ENCODE assay signal across 1 cellular context in the genomic region with DNA sequence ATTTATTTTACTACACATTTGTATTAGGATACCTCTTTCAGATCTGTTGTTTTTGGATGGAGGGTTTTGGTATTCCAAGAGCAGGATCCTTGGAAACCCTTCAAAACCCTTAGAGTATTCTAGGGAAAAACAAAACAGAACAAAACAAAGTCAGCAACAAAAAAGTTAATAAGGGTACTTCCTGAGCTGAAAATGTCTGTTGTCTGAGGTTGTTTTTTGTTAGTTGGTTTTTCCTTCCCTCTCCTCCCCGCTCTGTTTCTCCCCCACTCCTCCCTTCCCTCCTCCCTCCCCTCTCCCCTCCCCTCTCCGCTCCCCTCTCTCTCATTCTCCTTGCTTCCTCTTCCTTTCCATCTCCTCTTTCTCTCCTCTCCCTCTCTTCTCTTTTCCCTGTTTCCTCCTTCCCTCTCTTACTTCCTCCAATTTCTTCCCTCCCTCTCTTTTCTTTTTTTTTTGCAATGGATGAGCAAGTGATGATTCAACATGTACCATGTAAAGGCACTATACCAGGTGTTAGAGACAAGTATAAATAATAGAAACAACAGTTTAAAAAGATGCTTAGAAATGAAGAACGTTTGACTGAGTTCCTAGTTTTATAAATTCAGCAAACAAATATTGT.
TF ChIP-seq lines count a peak whose summit lies in the region.

No MANE protein-coding gene starts in this region.

TF ChIP-seq in WTC11, 78 proteins besides CTCF, POLR2A, EP300 and RAD21 (continued from another document):
- TF ChIP-seq PRDM15 (CRISPR knock-in tag; IDR thresholded peaks at IDR 0.05) (no peak), ZNF232 (CRISPR knock-in tag; IDR thresholded peaks at IDR 0.05) (no peak), ARID4B (CRISPR knock-in tag; IDR thresholded peaks at IDR 0.05; ENCODE audit: borderline replicate concordance) (no peak), ELF4 (CRISPR knock-in tag; IDR thresholded peaks at IDR 0.05; ENCODE audit: low read depth) (no peak), ZNF671 (CRISPR knock-in tag; IDR thresholded peaks at IDR 0.05) (no peak), NFE2L1 (CRISPR knock-in tag; IDR thresholded peaks at IDR 0.05) (no peak), SMAD4 (CRISPR knock-in tag; IDR thresholded peaks at IDR 0.05) (no peak), ZBTB21 (CRISPR knock-in tag; IDR thresholded peaks at IDR 0.05; ENCODE audit: borderline replicate concordance) (no peak), JUN (CRISPR knock-in tag; IDR thresholded peaks at IDR 0.05) (no peak)
- TF ChIP-seq, protein P1, sequence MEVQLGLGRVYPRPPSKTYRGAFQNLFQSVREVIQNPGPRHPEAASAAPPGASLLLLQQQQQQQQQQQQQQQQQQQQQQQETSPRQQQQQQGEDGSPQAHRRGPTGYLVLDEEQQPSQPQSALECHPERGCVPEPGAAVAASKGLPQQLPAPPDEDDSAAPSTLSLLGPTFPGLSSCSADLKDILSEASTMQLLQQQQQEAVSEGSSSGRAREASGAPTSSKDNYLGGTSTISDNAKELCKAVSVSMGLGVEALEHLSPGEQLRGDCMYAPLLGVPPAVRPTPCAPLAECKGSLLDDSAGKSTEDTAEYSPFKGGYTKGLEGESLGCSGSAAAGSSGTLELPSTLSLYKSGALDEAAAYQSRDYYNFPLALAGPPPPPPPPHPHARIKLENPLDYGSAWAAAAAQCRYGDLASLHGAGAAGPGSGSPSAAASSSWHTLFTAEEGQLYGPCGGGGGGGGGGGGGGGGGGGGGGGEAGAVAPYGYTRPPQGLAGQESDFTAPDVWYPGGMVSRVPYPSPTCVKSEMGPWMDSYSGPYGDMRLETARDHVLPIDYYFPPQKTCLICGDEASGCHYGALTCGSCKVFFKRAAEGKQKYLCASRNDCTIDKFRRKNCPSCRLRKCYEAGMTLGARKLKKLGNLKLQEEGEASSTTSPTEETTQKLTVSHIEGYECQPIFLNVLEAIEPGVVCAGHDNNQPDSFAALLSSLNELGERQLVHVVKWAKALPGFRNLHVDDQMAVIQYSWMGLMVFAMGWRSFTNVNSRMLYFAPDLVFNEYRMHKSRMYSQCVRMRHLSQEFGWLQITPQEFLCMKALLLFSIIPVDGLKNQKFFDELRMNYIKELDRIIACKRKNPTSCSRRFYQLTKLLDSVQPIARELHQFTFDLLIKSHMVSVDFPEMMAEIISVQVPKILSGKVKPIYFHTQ (CRISPR knock-in tag; IDR thresholded peaks at IDR 0.05): no peak
- TF ChIP-seq, protein P2, sequence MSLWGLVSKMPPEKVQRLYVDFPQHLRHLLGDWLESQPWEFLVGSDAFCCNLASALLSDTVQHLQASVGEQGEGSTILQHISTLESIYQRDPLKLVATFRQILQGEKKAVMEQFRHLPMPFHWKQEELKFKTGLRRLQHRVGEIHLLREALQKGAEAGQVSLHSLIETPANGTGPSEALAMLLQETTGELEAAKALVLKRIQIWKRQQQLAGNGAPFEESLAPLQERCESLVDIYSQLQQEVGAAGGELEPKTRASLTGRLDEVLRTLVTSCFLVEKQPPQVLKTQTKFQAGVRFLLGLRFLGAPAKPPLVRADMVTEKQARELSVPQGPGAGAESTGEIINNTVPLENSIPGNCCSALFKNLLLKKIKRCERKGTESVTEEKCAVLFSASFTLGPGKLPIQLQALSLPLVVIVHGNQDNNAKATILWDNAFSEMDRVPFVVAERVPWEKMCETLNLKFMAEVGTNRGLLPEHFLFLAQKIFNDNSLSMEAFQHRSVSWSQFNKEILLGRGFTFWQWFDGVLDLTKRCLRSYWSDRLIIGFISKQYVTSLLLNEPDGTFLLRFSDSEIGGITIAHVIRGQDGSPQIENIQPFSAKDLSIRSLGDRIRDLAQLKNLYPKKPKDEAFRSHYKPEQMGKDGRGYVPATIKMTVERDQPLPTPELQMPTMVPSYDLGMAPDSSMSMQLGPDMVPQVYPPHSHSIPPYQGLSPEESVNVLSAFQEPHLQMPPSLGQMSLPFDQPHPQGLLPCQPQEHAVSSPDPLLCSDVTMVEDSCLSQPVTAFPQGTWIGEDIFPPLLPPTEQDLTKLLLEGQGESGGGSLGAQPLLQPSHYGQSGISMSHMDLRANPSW (CRISPR knock-in tag; conservative IDR thresholded peaks at IDR 0.05; ENCODE audit: low read depth): no peak
- TF ChIP-seq, protein P3, sequence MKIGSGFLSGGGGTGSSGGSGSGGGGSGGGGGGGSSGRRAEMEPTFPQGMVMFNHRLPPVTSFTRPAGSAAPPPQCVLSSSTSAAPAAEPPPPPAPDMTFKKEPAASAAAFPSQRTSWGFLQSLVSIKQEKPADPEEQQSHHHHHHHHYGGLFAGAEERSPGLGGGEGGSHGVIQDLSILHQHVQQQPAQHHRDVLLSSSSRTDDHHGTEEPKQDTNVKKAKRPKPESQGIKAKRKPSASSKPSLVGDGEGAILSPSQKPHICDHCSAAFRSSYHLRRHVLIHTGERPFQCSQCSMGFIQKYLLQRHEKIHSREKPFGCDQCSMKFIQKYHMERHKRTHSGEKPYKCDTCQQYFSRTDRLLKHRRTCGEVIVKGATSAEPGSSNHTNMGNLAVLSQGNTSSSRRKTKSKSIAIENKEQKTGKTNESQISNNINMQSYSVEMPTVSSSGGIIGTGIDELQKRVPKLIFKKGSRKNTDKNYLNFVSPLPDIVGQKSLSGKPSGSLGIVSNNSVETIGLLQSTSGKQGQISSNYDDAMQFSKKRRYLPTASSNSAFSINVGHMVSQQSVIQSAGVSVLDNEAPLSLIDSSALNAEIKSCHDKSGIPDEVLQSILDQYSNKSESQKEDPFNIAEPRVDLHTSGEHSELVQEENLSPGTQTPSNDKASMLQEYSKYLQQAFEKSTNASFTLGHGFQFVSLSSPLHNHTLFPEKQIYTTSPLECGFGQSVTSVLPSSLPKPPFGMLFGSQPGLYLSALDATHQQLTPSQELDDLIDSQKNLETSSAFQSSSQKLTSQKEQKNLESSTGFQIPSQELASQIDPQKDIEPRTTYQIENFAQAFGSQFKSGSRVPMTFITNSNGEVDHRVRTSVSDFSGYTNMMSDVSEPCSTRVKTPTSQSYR (CRISPR knock-in tag; IDR thresholded peaks at IDR 0.05): no peak
- TF ChIP-seq, protein P4, sequence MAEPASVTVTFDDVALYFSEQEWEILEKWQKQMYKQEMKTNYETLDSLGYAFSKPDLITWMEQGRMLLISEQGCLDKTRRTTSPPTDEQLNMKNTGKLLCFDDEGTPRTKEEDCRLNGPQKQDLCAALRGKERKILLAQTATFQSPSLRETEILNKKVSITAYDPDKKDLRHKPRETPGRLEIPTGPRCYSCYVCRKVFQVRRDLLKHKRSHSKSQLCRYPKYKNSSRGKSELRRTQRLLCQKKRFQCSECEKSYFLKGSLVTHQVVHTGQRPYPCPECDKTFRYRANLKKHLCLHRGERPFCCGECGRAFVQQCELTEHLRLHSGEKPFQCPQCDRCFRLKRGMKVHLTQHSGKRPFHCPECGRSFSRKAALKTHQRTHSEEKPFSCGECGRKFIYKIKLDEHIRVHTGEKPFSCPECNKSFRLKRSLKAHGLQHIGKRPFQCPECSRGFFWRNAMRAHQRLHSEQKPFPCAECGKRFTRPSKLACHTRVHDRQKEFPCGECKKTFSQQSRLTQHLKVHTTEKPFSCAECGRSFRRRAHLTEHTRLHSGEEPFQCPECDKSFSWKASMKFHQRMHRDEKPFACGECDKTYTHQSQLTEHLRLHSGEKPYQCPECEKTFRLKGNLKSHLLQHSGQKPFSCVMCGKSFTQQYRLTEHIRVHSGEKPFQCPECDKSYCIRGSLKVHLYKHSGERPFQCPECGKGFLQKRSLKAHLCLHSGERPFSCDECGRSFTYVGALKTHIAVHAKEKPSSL (CRISPR knock-in tag; conservative IDR thresholded peaks at IDR 0.05): no peak
- TF ChIP-seq, protein P5, sequence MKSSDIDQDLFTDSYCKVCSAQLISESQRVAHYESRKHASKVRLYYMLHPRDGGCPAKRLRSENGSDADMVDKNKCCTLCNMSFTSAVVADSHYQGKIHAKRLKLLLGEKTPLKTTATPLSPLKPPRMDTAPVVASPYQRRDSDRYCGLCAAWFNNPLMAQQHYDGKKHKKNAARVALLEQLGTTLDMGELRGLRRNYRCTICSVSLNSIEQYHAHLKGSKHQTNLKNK (CRISPR knock-in tag; IDR thresholded peaks at IDR 0.05): no peak
